15 cellular contexts compared by ENCODE assay signal in genomic region chr2:64140665-64141064, GRCh38. TPM values are rescaled to one million over a fixed set of nuclear protein-coding genes. Genes with fewer than 3 reads are reported as not detected.
DNase-seq lines count a peak whose midpoint lies in the region; ATAC-seq and TF ChIP-seq lines count a peak whose summit lies in the region.
"Had no signal": no experiment of that assay in that cellular context is flagged by ENCODE, and none has a peak within 500 bp of the region (broad histone marks: within the 10 kb centered on the region; RNA-seq: fewer than 3 reads in every experiment).

No MANE protein-coding gene starts in this region.

- H3K36me3 Mint-ChIP-seq in T-helper 17 cell (ENCODE audit: low read depth) (peaks cover 13% of the 10 kb centered on the region), type B pancreatic cell (peaks cover 14% of the 10 kb centered on the region)
- H3K36me3 Mint-ChIP-seq in activated T-helper 2 cell treated with anti-CD3 and anti-CD28 coated beads, Interferon-gamma antibody, Interleukin-2, Interleukin-4, amounts not matched to agents 10 μg/mL and 5 μg/mL and 100 μg/mL, durations not matched to agents 14 hours and 24 hours and 36 hours (ENCODE audit: low read depth), result peaks cover 45% of the 10 kb centered on the region

- intact Hi-C loops in left ventricle myocardium inferior (cut with micrococcal nuclease), result no loop called here
- intact Hi-C loops in cardiac septum (cut with DNase I), result loop anchor here (1.0 to 5.0 kb wide), 5 partner anchors 72 to 187 kb away; no protein-coding TSS in a partner anchor
- intact Hi-C loops in activated T-helper 2 cell treated with anti-CD3 and anti-CD28 coated beads, Interferon-gamma antibody, Interleukin-2, Interleukin-4, amounts not matched to agents 10 μg/mL and 5 μg/mL and 100 μg/mL, durations not matched to agents 14 hours and 24 hours and 36 hours (cut with micrococcal nuclease), result loop anchor here (5.0 kb wide), 2 partner anchors 382 to 1087 kb away; partner anchors contain the start of genes ACTR2 and AFTPH
- intact Hi-C loops in mucosa of descending colon (cut with DNase I, micrococcal nuclease), result loop anchor here in 1 of 2 donors (10.0 kb wide), 1 partner anchor 76 kb away; no protein-coding TSS in a partner anchor

- DNase-seq in left ventricle myocardium inferior (no peak), cardiac septum (ENCODE audit: low spot score) (no peak), T-helper 17 cell (no peak), type B pancreatic cell (ENCODE audit: extremely low spot score, unreplicated experiment) (no peak), T-helper 9 cell (no peak), mucosa of descending colon (no peak)
- no peak for DNase-seq in activated T-helper 2 cell treated with anti-CD3 and anti-CD28 coated beads, Interferon-gamma antibody, Interleukin-2, Interleukin-4, amounts not matched to agents 10 μg/mL and 5 μg/mL and 100 μg/mL, durations not matched to agents 14 hours and 24 hours and 36 hours (ENCODE audit: low spot score)
- DNase-seq: activated CD4-positive, alpha-beta T cell treated with anti-CD3 and anti-CD28 coated beads for 4 hours; anterior cingulate cortex; BE2C; effector memory CD8-positive, alpha-beta T cell; NCI-H1436 treated with DMSO at 0.1 percent for 48 hours; NCI-H748 treated with DMSO at 0.1 percent for 48 hours; retina had no signal

- H3K27me3 Mint-ChIP-seq in T-helper 17 cell (no peaks in the 10 kb centered on the region), type B pancreatic cell (no peaks in the 10 kb centered on the region)
- no peaks in the 10 kb centered on the region for H3K27me3 Mint-ChIP-seq in activated T-helper 2 cell treated with anti-CD3 and anti-CD28 coated beads, Interferon-gamma antibody, Interleukin-2, Interleukin-4, amounts not matched to agents 10 μg/mL and 5 μg/mL and 100 μg/mL, durations not matched to agents 14 hours and 24 hours and 36 hours (ENCODE audit: low read depth)
- H3K27me3 Mint-ChIP-seq: effector memory CD8-positive, alpha-beta T cell had no signal

- H3K4me1 ChIP-seq in left ventricle myocardium inferior, result peaks cover 66% of the 10 kb centered on the region
- peaks cover 22% of the 10 kb centered on the region for H3K4me1 ChIP-seq in iPS-20b (ENCODE audit: insufficient read depth, low read length)
- peaks cover 31% of the 10 kb centered on the region for H3K4me1 ChIP-seq in mucosa of descending colon (ENCODE audit: low read depth)
- H3K4me1 ChIP-seq: BE2C had no signal

- no peaks in the 10 kb centered on the region for H3K27me3 ChIP-seq in left ventricle myocardium inferior (ENCODE audit: low read depth)
- no peaks in the 10 kb centered on the region for H3K27me3 ChIP-seq in iPS-20b (ENCODE audit: insufficient read depth, low read length)
- H3K27me3 ChIP-seq: BE2C had no signal

- H3K9me3 ChIP-seq in left ventricle myocardium inferior (replicated peaks), result no peaks in the 10 kb centered on the region
- no peaks in the 10 kb centered on the region for H3K9me3 ChIP-seq in T-helper 17 cell (ENCODE audit: control insufficient read depth, low read length, poor library complexity, severe bottlenecking)
- H3K9me3 ChIP-seq in iPS-20b (ENCODE audit: insufficient read depth, low read depth, low read length), result no peaks in the 10 kb centered on the region
- no peaks in the 10 kb centered on the region for H3K9me3 ChIP-seq in mucosa of descending colon
- H3K9me3 ChIP-seq: BE2C had no signal

- H3K36me3 ChIP-seq in left ventricle myocardium inferior, result no peaks in the 10 kb centered on the region
- 0 out of 2 replicates have a peak, but pooled peaks cover 5% of the 10 kb centered on the region for H3K36me3 ChIP-seq in iPS-20b (ENCODE audit: insufficient read depth, low read depth, low read length)
- no peaks in the 10 kb centered on the region for H3K36me3 ChIP-seq in mucosa of descending colon (ENCODE audit: low read depth)
- H3K36me3 ChIP-seq: BE2C had no signal

- H3K27ac Mint-ChIP-seq in T-helper 17 cell (peak overlapping the region; percentile 29), type B pancreatic cell (no peak overlapping the region)
- H3K27ac Mint-ChIP-seq in activated T-helper 2 cell treated with anti-CD3 and anti-CD28 coated beads, Interferon-gamma antibody, Interleukin-2, Interleukin-4, amounts not matched to agents 10 μg/mL and 5 μg/mL and 100 μg/mL, durations not matched to agents 14 hours and 24 hours and 36 hours, result no peak overlapping the region
- H3K27ac Mint-ChIP-seq: effector memory CD8-positive, alpha-beta T cell had no signal

- H3K4me3 Mint-ChIP-seq in T-helper 17 cell (no peak overlapping the region), type B pancreatic cell (peak overlapping the region; percentile 37)
- no peak overlapping the region for H3K4me3 Mint-ChIP-seq in activated T-helper 2 cell treated with anti-CD3 and anti-CD28 coated beads, Interferon-gamma antibody, Interleukin-2, Interleukin-4, amounts not matched to agents 10 μg/mL and 5 μg/mL and 100 μg/mL, durations not matched to agents 14 hours and 24 hours and 36 hours (ENCODE audit: low read depth)

- ATAC-seq in T-helper 17 cell (no peak), mucosa of descending colon (no peak)
- ATAC-seq: effector memory CD8-positive, alpha-beta T cell had no signal

- TF ChIP-seq CTCF in left ventricle myocardium inferior (IDR thresholded peaks at IDR 0.05; ENCODE audit: borderline replicate concordance) (no peak), type B pancreatic cell (conservative IDR thresholded peaks at IDR 0.05) (no peak), mucosa of descending colon (IDR thresholded peaks at IDR 0.05) (no peak)

- H3K4me1 Mint-ChIP-seq in T-helper 17 cell (peaks cover 43% of the 10 kb centered on the region), type B pancreatic cell (ENCODE audit: unreplicated experiment) (peaks cover 53% of the 10 kb centered on the region)
- peaks cover 46% of the 10 kb centered on the region for H3K4me1 Mint-ChIP-seq in activated T-helper 2 cell treated with anti-CD3 and anti-CD28 coated beads, Interferon-gamma antibody, Interleukin-2, Interleukin-4, amounts not matched to agents 10 μg/mL and 5 μg/mL and 100 μg/mL, durations not matched to agents 14 hours and 24 hours and 36 hours (ENCODE audit: low read depth)

- H3K9ac ChIP-seq in iPS-20b (ENCODE audit: low read depth, low read length), result no peak overlapping the region

- H3K27ac ChIP-seq in left ventricle myocardium inferior (replicated peaks) (peak overlapping the region; percentile 99), iPS-20b (ENCODE audit: low read length) (no peak overlapping the region)

- H3K9me3 Mint-ChIP-seq in type B pancreatic cell, result no peaks in the 10 kb centered on the region
- H3K9me3 Mint-ChIP-seq in activated T-helper 2 cell treated with anti-CD3 and anti-CD28 coated beads, Interferon-gamma antibody, Interleukin-2, Interleukin-4, amounts not matched to agents 10 μg/mL and 5 μg/mL and 100 μg/mL, durations not matched to agents 14 hours and 24 hours and 36 hours, result no peaks in the 10 kb centered on the region
- H3K9me3 Mint-ChIP-seq: effector memory CD8-positive, alpha-beta T cell had no signal

- H3K4me3 ChIP-seq in left ventricle myocardium inferior (peak overlapping the region; percentile 97), iPS-20b (ENCODE audit: low read length) (0 out of 2 replicates have a peak overlapping the region, but pooled peaks have one; percentile 95), mucosa of descending colon (no peak overlapping the region)

RNA-seq across cellular contexts. Expression of gene PELI1, which starts 3.6 kb away (rescaled TPM):
- total RNA-seq in left ventricle myocardium inferior (6.6 TPM), cardiac septum (9.0 TPM), T-helper 17 cell (100 to 1,000 TPM; 171 to 195 TPM), type B pancreatic cell (ENCODE audit: low replicate concordance) (57.5 and 58.2 TPM in 2 replicates), mucosa of descending colon (10 to 100 TPM; 45.6 to 51.2 (median 48.9) TPM)
- 21.6 and 25.1 TPM in 2 replicates for total RNA-seq in activated T-helper 2 cell treated with anti-CD3 and anti-CD28 coated beads, Interferon-gamma antibody, Interleukin-2, Interleukin-4, amounts not matched to agents 10 μg/mL and 5 μg/mL and 100 μg/mL, durations not matched to agents 14 hours and 24 hours and 36 hours
